In the genomic region with DNA sequence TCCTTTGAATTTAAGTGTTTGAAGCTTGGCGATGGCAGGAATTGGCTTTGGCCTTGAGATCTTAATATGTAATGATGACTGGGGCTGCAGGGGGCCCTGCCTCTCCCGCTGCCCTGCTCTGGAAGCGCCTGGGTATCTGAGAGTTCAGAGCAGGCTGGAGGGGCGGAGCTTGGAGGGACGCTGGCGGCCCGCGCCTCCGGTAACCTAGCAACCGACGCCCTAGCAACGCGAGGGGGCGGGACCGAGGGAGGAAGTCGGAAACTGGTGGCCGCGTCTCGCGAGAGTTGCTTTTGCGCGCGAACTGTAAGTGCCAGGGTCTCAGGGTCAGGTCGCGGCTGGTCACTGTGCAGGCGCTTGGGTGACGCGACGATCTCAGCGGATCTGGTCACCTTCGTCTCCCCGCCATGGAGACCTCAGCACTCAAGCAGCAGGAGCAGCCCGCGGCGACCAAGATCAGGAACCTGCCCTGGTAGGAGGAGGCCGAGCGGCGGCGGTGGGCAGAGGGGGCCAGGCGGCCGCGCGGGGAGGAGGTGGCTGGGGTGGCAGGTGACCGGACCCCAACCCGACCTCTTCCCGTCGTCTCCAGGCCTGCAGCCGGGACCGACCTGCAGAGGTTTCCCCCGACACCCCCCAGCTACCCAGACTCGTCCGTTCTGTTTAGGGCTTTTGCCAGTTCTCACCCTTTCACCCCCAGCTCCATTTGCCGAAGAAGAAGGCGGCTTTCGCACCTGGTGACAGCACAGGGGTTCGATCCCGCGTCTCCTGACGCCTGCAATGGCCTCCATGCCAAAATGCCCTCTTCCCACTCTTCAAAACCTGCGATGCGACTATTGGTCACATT, we compare ENCODE assay signal across 8 cellular contexts. TPM values are rescaled to one million over a fixed set of nuclear protein-coding genes. Genes with fewer than 3 reads are reported as not detected.
DNase-seq lines count a peak whose midpoint lies in the region; ATAC-seq and TF ChIP-seq lines count a peak whose summit lies in the region.

A gene with protein sequence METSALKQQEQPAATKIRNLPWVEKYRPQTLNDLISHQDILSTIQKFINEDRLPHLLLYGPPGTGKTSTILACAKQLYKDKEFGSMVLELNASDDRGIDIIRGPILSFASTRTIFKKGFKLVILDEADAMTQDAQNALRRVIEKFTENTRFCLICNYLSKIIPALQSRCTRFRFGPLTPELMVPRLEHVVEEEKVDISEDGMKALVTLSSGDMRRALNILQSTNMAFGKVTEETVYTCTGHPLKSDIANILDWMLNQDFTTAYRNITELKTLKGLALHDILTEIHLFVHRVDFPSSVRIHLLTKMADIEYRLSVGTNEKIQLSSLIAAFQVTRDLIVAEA (plus strand): TSS at position 280 of the 841 bp plus-strand sequence. CDS start 125 bp downstream, at position 405.

- peak within 1 kb of the TSS; percentile 75 for H3K27ac ChIP-seq in fibroblast of lung (ENCODE audit: insufficient read depth, low read length)

- DNase-seq in EH (ENCODE audit: low read depth), result peak; percentile 97
- peak; percentile 87 for DNase-seq in GOT3 (lab: John Stamatoyannopoulos, UW)
- DNase-seq in LNCaP clone FGC (ENCODE audit: low read depth), result peak; percentile 88
- DNase-seq in RPMI8226, result peak; percentile 99
- peak; percentile 96 for DNase-seq in activated T-helper 1 cell treated with anti-CD3 and anti-CD28 coated beads, Interleukin-12 subunit alpha, Interleukin-12 subunit beta, Interleukin-2, Interleukin-4 antibody, amounts not matched to agents 30 ng/mL and 10 ng/mL and 1 ng/mL, durations not matched to agents 14 hours and 24 hours and 36 hours (ENCODE audit: low spot score)
- peak; percentile 93 to 96 for DNase-seq in fibroblast of lung (ENCODE audit: low read depth in 2 of 2)
- peak; percentile 94 to 99 (median 97) for DNase-seq in naive thymus-derived CD8-positive, alpha-beta T cell
- DNase-seq in stimulated activated naive B cell treated with anti-CD40 and anti-IgM and Interleukin-4, amounts not matched to agents 10 μg/mL and 1 μg/mL and 100 μg/mL, for 72 hours, result peak; percentile 95

- peak within 1 kb of the TSS; percentile 86 for H3K4me3 ChIP-seq in LNCaP clone FGC (ENCODE audit: low read depth, low read length)
- H3K4me3 ChIP-seq in fibroblast of lung (replicated peaks in 1 of 4; ENCODE audit: control extremely low read depth in 1 of 4, insufficient read depth in 1 of 4, low read depth in 3 of 4, low read length in 4 of 4), result peak within 1 kb of the TSS; percentile 72 to 90 (median 80)

- intact Hi-C loops in activated T-helper 1 cell treated with anti-CD3 and anti-CD28 coated beads, Interleukin-12 subunit alpha, Interleukin-12 subunit beta, Interleukin-2, Interleukin-4 antibody, amounts not matched to agents 30 ng/mL and 10 ng/mL and 1 ng/mL, durations not matched to agents 14 hours and 24 hours and 36 hours (cut with micrococcal nuclease), result loop anchor here (1.0 to 2.0 kb wide), 8 partner anchors 19 to 357 kb away; partner anchors contain the start of genes KSR2 and PEBP1

- peak; percentile 96 to 98 for ATAC-seq in naive thymus-derived CD8-positive, alpha-beta T cell
- ATAC-seq in stimulated activated naive B cell treated with anti-CD40 and anti-IgM and Interleukin-4, amounts not matched to agents 10 μg/mL and 1 μg/mL and 100 μg/mL, for 72 hours (replicated peaks), result peak; percentile 98

- H2AFZ ChIP-seq in fibroblast of lung (ENCODE audit: low read length), result peak within 1 kb of the TSS; percentile 80

- peak within 1 kb of the TSS; percentile 98 for H3K4me3 Mint-ChIP-seq in activated T-helper 1 cell treated with anti-CD3 and anti-CD28 coated beads, Interleukin-12 subunit alpha, Interleukin-12 subunit beta, Interleukin-2, Interleukin-4 antibody, amounts not matched to agents 30 ng/mL and 10 ng/mL and 1 ng/mL, durations not matched to agents 14 hours and 24 hours and 36 hours
- peak within 1 kb of the TSS; percentile 87 to 93 (median 92) for H3K4me3 Mint-ChIP-seq in naive thymus-derived CD8-positive, alpha-beta T cell
- peak within 1 kb of the TSS; percentile 94 to 95 for H3K4me3 Mint-ChIP-seq in stimulated activated naive B cell treated with anti-CD40 and anti-IgM and Interleukin-4, amounts not matched to agents 10 μg/mL and 1 μg/mL and 100 μg/mL, for 72 hours

- POLR2A ChIA-PET in naive thymus-derived CD8-positive, alpha-beta T cell (lab: Charles Lee), result interaction anchor here (0.6 to 1.4 kb wide), 4 partner anchors 14 to 144 kb away, joined by 3 to 9 read pairs (median 4); partner anchors contain the start of gene PEBP1

- H3K9me3 Mint-ChIP-seq in activated T-helper 1 cell treated with anti-CD3 and anti-CD28 coated beads, Interleukin-12 subunit alpha, Interleukin-12 subunit beta, Interleukin-2, Interleukin-4 antibody, amounts not matched to agents 30 ng/mL and 10 ng/mL and 1 ng/mL, durations not matched to agents 14 hours and 24 hours and 36 hours, result peaks cover 12% of the 10 kb centered on the region
- no peaks in the 10 kb centered on the region for H3K9me3 Mint-ChIP-seq in naive thymus-derived CD8-positive, alpha-beta T cell
- H3K9me3 Mint-ChIP-seq in stimulated activated naive B cell treated with anti-CD40 and anti-IgM and Interleukin-4, amounts not matched to agents 10 μg/mL and 1 μg/mL and 100 μg/mL, for 72 hours, result peaks cover 0 to 4% of the 10 kb centered on the region in 2 donors

- H3K36me3 Mint-ChIP-seq in activated T-helper 1 cell treated with anti-CD3 and anti-CD28 coated beads, Interleukin-12 subunit alpha, Interleukin-12 subunit beta, Interleukin-2, Interleukin-4 antibody, amounts not matched to agents 30 ng/mL and 10 ng/mL and 1 ng/mL, durations not matched to agents 14 hours and 24 hours and 36 hours (ENCODE audit: low read depth), result peaks cover 37% of the 10 kb centered on the region
- H3K36me3 Mint-ChIP-seq in naive thymus-derived CD8-positive, alpha-beta T cell, result peaks cover 0 to 21% (median 7%) of the 10 kb centered on the region in 3 donors
- H3K36me3 Mint-ChIP-seq in stimulated activated naive B cell treated with anti-CD40 and anti-IgM and Interleukin-4, amounts not matched to agents 10 μg/mL and 1 μg/mL and 100 μg/mL, for 72 hours, result peaks cover 21 to 28% of the 10 kb centered on the region in 2 donors

- TF ChIP-seq CTCF in LNCaP clone FGC (IDR thresholded peaks at IDR 0.05; ENCODE audit: control insufficient read depth, extremely low read depth, insufficient read depth) (no peak), fibroblast of lung (conservative IDR thresholded peaks at IDR 0.05 in 1 of 2, IDR thresholded peaks at IDR 0.05 in 1 of 2; ENCODE audit: low read depth in 1 of 2, low read length in 2 of 2) (no peak)

- H3K4me1 Mint-ChIP-seq in activated T-helper 1 cell treated with anti-CD3 and anti-CD28 coated beads, Interleukin-12 subunit alpha, Interleukin-12 subunit beta, Interleukin-2, Interleukin-4 antibody, amounts not matched to agents 30 ng/mL and 10 ng/mL and 1 ng/mL, durations not matched to agents 14 hours and 24 hours and 36 hours (ENCODE audit: low read depth), result peaks cover 29% of the 10 kb centered on the region
- H3K4me1 Mint-ChIP-seq in naive thymus-derived CD8-positive, alpha-beta T cell, result peaks cover 9 to 25% (median 21%) of the 10 kb centered on the region in 4 donors
- peaks cover 6 to 26% of the 10 kb centered on the region in 2 donors for H3K4me1 Mint-ChIP-seq in stimulated activated naive B cell treated with anti-CD40 and anti-IgM and Interleukin-4, amounts not matched to agents 10 μg/mL and 1 μg/mL and 100 μg/mL, for 72 hours

- H3K27ac Mint-ChIP-seq in activated T-helper 1 cell treated with anti-CD3 and anti-CD28 coated beads, Interleukin-12 subunit alpha, Interleukin-12 subunit beta, Interleukin-2, Interleukin-4 antibody, amounts not matched to agents 30 ng/mL and 10 ng/mL and 1 ng/mL, durations not matched to agents 14 hours and 24 hours and 36 hours, result peak within 1 kb of the TSS; percentile 94
- peak within 1 kb of the TSS; percentile 43 to 98 (median 91) for H3K27ac Mint-ChIP-seq in naive thymus-derived CD8-positive, alpha-beta T cell
- H3K27ac Mint-ChIP-seq in stimulated activated naive B cell treated with anti-CD40 and anti-IgM and Interleukin-4, amounts not matched to agents 10 μg/mL and 1 μg/mL and 100 μg/mL, for 72 hours, result peak within 1 kb of the TSS; percentile 96

- peak within 1 kb of the TSS; percentile 85 for H3K4me2 ChIP-seq in fibroblast of lung (ENCODE audit: extremely low read depth, insufficient read depth, low read length)

- H3K79me2 ChIP-seq in fibroblast of lung (ENCODE audit: control insufficient read depth, insufficient read depth, low read length), result peaks cover 18% of the 10 kb centered on the region

- H4K20me1 ChIP-seq in fibroblast of lung (ENCODE audit: control insufficient read depth, extremely low read depth, insufficient read depth, low read length), result no peaks in the 10 kb centered on the region

- no peaks in the 10 kb centered on the region for H3K27me3 ChIP-seq in fibroblast of lung (ENCODE audit: control insufficient read depth, insufficient read depth, low read length)

- peak within 1 kb of the TSS; percentile 90 for H3K9ac ChIP-seq in fibroblast of lung (ENCODE audit: insufficient read depth, low read length)

- no peaks in the 10 kb centered on the region for H3K9me3 ChIP-seq in fibroblast of lung (ENCODE audit: control insufficient read depth, insufficient read depth, low read depth, low read length)

- peaks cover 10% of the 10 kb centered on the region for H3K27me3 Mint-ChIP-seq in activated T-helper 1 cell treated with anti-CD3 and anti-CD28 coated beads, Interleukin-12 subunit alpha, Interleukin-12 subunit beta, Interleukin-2, Interleukin-4 antibody, amounts not matched to agents 30 ng/mL and 10 ng/mL and 1 ng/mL, durations not matched to agents 14 hours and 24 hours and 36 hours (ENCODE audit: insufficient read depth)
- no peaks in the 10 kb centered on the region for H3K27me3 Mint-ChIP-seq in naive thymus-derived CD8-positive, alpha-beta T cell
- no peaks in the 10 kb centered on the region for H3K27me3 Mint-ChIP-seq in stimulated activated naive B cell treated with anti-CD40 and anti-IgM and Interleukin-4, amounts not matched to agents 10 μg/mL and 1 μg/mL and 100 μg/mL, for 72 hours

- peaks cover 3% of the 10 kb centered on the region for H3K36me3 ChIP-seq in fibroblast of lung (ENCODE audit: control insufficient read depth, insufficient read depth, low read length)

- H3K4me1 ChIP-seq in fibroblast of lung (ENCODE audit: control insufficient read depth, extremely low read depth, insufficient read depth, low read length), result no peaks in the 10 kb centered on the region

RNA-seq across cellular contexts. Expression of the gene that starts here (rescaled TPM):
- 73.8 and 87.0 TPM in 2 replicates for total RNA-seq in activated T-helper 1 cell treated with anti-CD3 and anti-CD28 coated beads, Interleukin-12 subunit alpha, Interleukin-12 subunit beta, Interleukin-2, Interleukin-4 antibody, amounts not matched to agents 30 ng/mL and 10 ng/mL and 1 ng/mL, durations not matched to agents 14 hours and 24 hours and 36 hours
- 9.9 and 10.5 TPM in 2 replicates for total RNA-seq in fibroblast of lung
- 9.8 and 19.3 TPM in 2 replicates for polyA plus RNA-seq in fibroblast of lung
- polyA plus RNA-seq in fibroblast of lung (2012), result 7.4 and 15.9 TPM in 2 replicates
- 3.5 and 6.5 TPM in 2 replicates for polyA minus RNA-seq in fibroblast of lung (ENCODE audit: low replicate concordance)
- 10 to 100 TPM; 16.7 to 18.4 TPM for total RNA-seq in naive thymus-derived CD8-positive, alpha-beta T cell
- 10 to 100 TPM; 12.3 to 16.1 (median 12.5) TPM for polyA plus RNA-seq in naive thymus-derived CD8-positive, alpha-beta T cell

Comparison
In these comparisons a context has a peak if more than half of its experiments do, and no peak if none do; other contexts are left out.
1. Peak in every context shown above with its lines: DNase-seq, ATAC-seq, H3K4me3 ChIP-seq and H3K27ac ChIP-seq.